Comparison of ENCODE assay signal across 14 cellular contexts in the genomic region with DNA sequence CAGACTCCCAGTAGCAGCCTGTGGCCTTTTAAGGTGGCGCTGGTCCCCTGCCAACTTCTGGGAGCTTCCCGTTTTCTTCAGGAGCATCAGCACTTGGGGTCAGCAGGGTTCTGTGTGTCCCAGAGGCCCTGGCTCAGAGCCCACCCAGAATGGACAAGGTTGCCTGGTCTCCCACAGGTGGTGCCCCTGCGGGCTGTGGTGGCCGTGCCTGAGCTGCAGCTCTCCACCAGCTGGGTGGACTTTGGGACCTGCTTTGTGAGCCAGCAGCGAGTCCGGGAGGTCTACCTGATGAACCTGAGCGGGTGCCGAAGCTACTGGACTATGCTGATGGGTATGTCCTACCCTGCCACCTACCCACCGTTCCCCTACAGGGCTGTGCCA.
"Had no signal": no experiment of that assay in that cellular context is flagged by ENCODE, and none has a peak within 500 bp of the region (broad histone marks: within the 10 kb centered on the region; RNA-seq: fewer than 3 reads in every experiment).

No MANE protein-coding gene starts in this region.

- H3K4me3 Mint-ChIP-seq: activated CD4-positive, alpha-beta memory T cell treated with anti-CD3 and anti-CD28 coated beads for 36 hours; effector memory CD8-positive, alpha-beta T cell; immature natural killer cell; nephron; stimulated activated naive CD8-positive, alpha-beta T cell treated with anti-CD3 and anti-CD28 coated beads, Interleukin-15, Interleukin-2, amounts not matched to agents 100 ng/mL and 50 ng/mL, for 24 hours had no signal

- H3K27ac ChIP-seq: epithelial cell of prostate, prostate gland, testis, upper lobe of right lung had no signal

- H3K27ac Mint-ChIP-seq: activated CD4-positive, alpha-beta memory T cell treated with anti-CD3 and anti-CD28 coated beads for 36 hours; nephron; stimulated activated naive CD8-positive, alpha-beta T cell treated with anti-CD3 and anti-CD28 coated beads, Interleukin-15, Interleukin-2, amounts not matched to agents 100 ng/mL and 50 ng/mL, for 24 hours had no signal

- H3K27me3 ChIP-seq: testis, upper lobe of right lung had no signal

- H3K9me3 ChIP-seq: prostate gland, testis, upper lobe of right lung had no signal

- H3K9me3 Mint-ChIP-seq: activated CD4-positive, alpha-beta memory T cell treated with anti-CD3 and anti-CD28 coated beads for 36 hours; effector memory CD8-positive, alpha-beta T cell; immature natural killer cell; nephron; stimulated activated naive CD8-positive, alpha-beta T cell treated with anti-CD3 and anti-CD28 coated beads, Interleukin-15, Interleukin-2, amounts not matched to agents 100 ng/mL and 50 ng/mL, for 24 hours had no signal

- H3K4me1 Mint-ChIP-seq: nephron had no signal

- H3K4me1 ChIP-seq: prostate gland, testis, upper lobe of right lung had no signal

- H3K27me3 Mint-ChIP-seq: activated CD4-positive, alpha-beta memory T cell treated with anti-CD3 and anti-CD28 coated beads for 36 hours; effector memory CD8-positive, alpha-beta T cell; stimulated activated naive CD8-positive, alpha-beta T cell treated with anti-CD3 and anti-CD28 coated beads, Interleukin-15, Interleukin-2, amounts not matched to agents 100 ng/mL and 50 ng/mL, for 24 hours had no signal

- DNase-seq: activated CD4-positive, alpha-beta memory T cell treated with anti-CD3 and anti-CD28 coated beads for 36 hours; activated naive CD4-positive, alpha-beta T cell; dermis blood vessel endothelial cell; effector memory CD8-positive, alpha-beta T cell; foreskin melanocyte; immature natural killer cell; mesendoderm; occipital lobe; testis; upper lobe of right lung had no signal

- H3K4me3 ChIP-seq: prostate gland, testis, upper lobe of right lung had no signal
